9 cellular contexts compared by ENCODE assay signal in the genomic region with DNA sequence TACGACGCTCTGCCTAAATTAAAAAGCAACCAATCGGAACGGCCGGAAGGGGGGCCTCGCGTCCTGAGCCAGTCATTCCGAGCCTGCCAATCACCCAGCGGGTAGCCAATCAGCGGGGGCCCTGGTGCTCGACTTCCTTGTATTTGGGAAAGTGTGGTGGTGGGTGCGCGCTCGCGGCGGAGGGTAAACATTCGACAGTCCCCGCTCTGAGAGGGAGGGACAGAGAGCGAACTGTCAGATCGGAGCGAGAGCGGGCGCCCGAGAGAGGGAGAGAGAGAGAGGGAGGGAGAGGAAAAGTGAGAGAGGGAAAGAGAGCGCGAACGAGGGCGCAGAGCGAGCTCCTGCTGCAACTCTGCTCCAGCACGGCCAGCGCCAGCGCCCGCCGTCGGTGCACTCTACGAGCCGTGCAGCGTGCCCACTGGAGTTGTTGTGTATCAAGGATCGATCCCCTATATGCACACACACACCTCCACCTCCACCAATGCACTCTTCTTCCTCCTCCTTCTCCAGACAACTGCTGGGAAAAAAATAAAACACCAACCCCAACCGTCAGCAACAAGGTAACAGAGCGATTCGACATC. TPM values are rescaled to one million over a fixed set of nuclear protein-coding genes. Genes with fewer than 3 reads are reported as not detected.
A peak's percentile ranks its signal among the peaks of the same experiment; 100 is the strongest.
DNase-seq lines count a peak whose midpoint lies in the region; ATAC-seq and TF ChIP-seq lines count a peak whose summit lies in the region.
"Had no signal": no experiment of that assay in that cellular context is flagged by ENCODE, and none has a peak within 500 bp of the region (broad histone marks: within the 10 kb centered on the region; RNA-seq: fewer than 3 reads in every experiment).

A gene (plus strand): TSS at position 190 of the 581 bp plus-strand sequence. CDS start 1,396 bp downstream, outside the sequence.

- no peak for TF ChIP-seq CTCF in MCF 10A (IDR thresholded peaks at IDR 0.05; ENCODE audit: unreplicated experiment)
- no peak for TF ChIP-seq CTCF in mammary epithelial cell (conservative IDR thresholded peaks at IDR 0.05 in 1 of 2, IDR thresholded peaks at IDR 0.05 in 1 of 2; ENCODE audit: extremely low read depth in 1 of 2, insufficient read depth in 1 of 2, low read depth in 1 of 2, low read length in 2 of 2)
- no peak for TF ChIP-seq CTCF in astrocyte of the spinal cord (IDR thresholded peaks at IDR 0.05; ENCODE audit: low read depth, low read length)
- TF ChIP-seq CTCF in smooth muscle cell (IDR thresholded peaks at IDR 0.05; ENCODE audit: borderline replicate concordance, insufficient read depth, poor library complexity, severe bottlenecking), result no peak

- POLR2A ChIA-PET in MCF 10A (lab: Yijun Ruan, JAX), result no interaction called here

- no peaks in the 10 kb centered on the region for H3K9me3 Mint-ChIP-seq in MCF 10A (ENCODE audit: unreplicated experiment)

- no peaks in the 10 kb centered on the region for H3K36me3 ChIP-seq in mammary epithelial cell (ENCODE audit: insufficient read depth, low read length)
- H3K36me3 ChIP-seq in smooth muscle cell (ENCODE audit: low read depth), result no peaks in the 10 kb centered on the region

- H3K4me2 ChIP-seq in mammary epithelial cell (ENCODE audit: insufficient read depth, low read depth, low read length) (no peak within 1 kb of the TSS), smooth muscle cell (peak within 1 kb of the TSS; percentile 82)

- H3K36me3 Mint-ChIP-seq in MCF 10A (ENCODE audit: insufficient read depth, unreplicated experiment), result no peaks in the 10 kb centered on the region

- peaks cover 5% of the 10 kb centered on the region for H3K4me1 Mint-ChIP-seq in MCF 10A (ENCODE audit: insufficient read depth, unreplicated experiment)

- peaks cover 54% of the 10 kb centered on the region for H3K27me3 Mint-ChIP-seq in MCF 10A (ENCODE audit: insufficient read depth, unreplicated experiment)

- H3K9me3 ChIP-seq in mammary epithelial cell (replicated peaks; ENCODE audit: insufficient read depth, low read length) (peaks cover 16% of the 10 kb centered on the region), smooth muscle cell (replicated peaks; ENCODE audit: low read depth) (no peaks in the 10 kb centered on the region)

- 0% methylated on average over 3 of the region's 42 CpGs for WGBS in mammary epithelial cell (ENCODE audit: low coverage, missing lambda C conversion rate)
- 2% methylated on average over 41 of the region's 42 CpGs for WGBS in smooth muscle cell (ENCODE audit: low lambda C conversion rate)

- H4K20me1 ChIP-seq in mammary epithelial cell (ENCODE audit: insufficient read depth, low read length) (no peaks in the 10 kb centered on the region), smooth muscle cell (ENCODE audit: low read depth) (no peaks in the 10 kb centered on the region)

- H3K27ac Mint-ChIP-seq in MCF 10A (ENCODE audit: low read depth, unreplicated experiment), result no peak within 1 kb of the TSS

- DNase-seq in MCF 10A (ENCODE audit: unreplicated experiment) (no peak), mammary epithelial cell (no peak), NCI-H774 (lab: John Stamatoyannopoulos, UW) (peak; percentile 83), astrocyte of the spinal cord (ENCODE audit: low read depth, low spot score) (peak; percentile 96), iPS-NIHi7 (ENCODE audit: extremely low spot score) (peak; percentile 88), smooth muscle cell (lab: John Stamatoyannopoulos, UW; ENCODE audit: unreplicated experiment) (no peak)

- intact Hi-C loops in MCF 10A (cut with micrococcal nuclease) (no loop called here), mammary epithelial cell (cut with micrococcal nuclease) (no loop called here)

- no peaks in the 10 kb centered on the region for H3K4me1 ChIP-seq in mammary epithelial cell (ENCODE audit: insufficient read depth, low read length)
- peaks cover 17% of the 10 kb centered on the region for H3K4me1 ChIP-seq in smooth muscle cell (ENCODE audit: low read depth)

- H3F3A ChIP-seq in smooth muscle cell (ENCODE audit: low read depth), result no peaks in the 10 kb centered on the region

- H3K27ac ChIP-seq in mammary epithelial cell (ENCODE audit: insufficient read depth, low read depth, low read length) (no peak within 1 kb of the TSS), smooth muscle cell (ENCODE audit: low read depth) (no peak within 1 kb of the TSS)

- dilution Hi-C loops in mammary epithelial cell (cut with HindIII; ENCODE audit: low sequenced_read_pairs), result no loop called here

- no peak within 1 kb of the TSS for H2AFZ ChIP-seq in mammary epithelial cell (ENCODE audit: low read depth, low read length)
- H2AFZ ChIP-seq in smooth muscle cell (ENCODE audit: low read depth), result peak within 1 kb of the TSS; percentile 54

- no peak within 1 kb of the TSS for H3K4me3 ChIP-seq in mammary epithelial cell (replicated peaks in 1 of 3; ENCODE audit: insufficient read depth in 1 of 3, low read depth in 2 of 3, low read length in 3 of 3)
- peak within 1 kb of the TSS; percentile 59 for H3K4me3 ChIP-seq in astrocyte of the spinal cord (ENCODE audit: low read depth, low read length)
- peak within 1 kb of the TSS; percentile 40 for H3K4me3 ChIP-seq in smooth muscle cell

- BruUV-seq in MCF 10A (replicated peaks; lab: Mats Ljungman, UMichigan) (no TSS peak), mammary epithelial cell (replicated peaks; lab: Mats Ljungman, UMichigan) (no TSS peak)

- CTCF ChIA-PET in MCF 10A (lab: Yijun Ruan, JAX), result interaction anchor here (0.6 to 0.7 kb wide), 3 partner anchors 139 to 1878 kb away, joined by 3 to 4 read pairs (median 3); no protein-coding TSS in a partner anchor
- CTCF ChIA-PET in mammary epithelial cell (lab: Charles Lee; ENCODE audit: low non-redundant PET), result interaction anchor here (0.8 kb wide), 1 partner anchor 9 kb away, joined by 8 read pairs; no protein-coding TSS in a partner anchor

- no peak for ATAC-seq in GM19328 (IDR thresholded peaks at IDR 0.05; ENCODE audit: unreplicated experiment)
- no peak for ATAC-seq in HG02840 (IDR thresholded peaks at IDR 0.05; ENCODE audit: low FRiP score, unreplicated experiment)

- H3K9ac ChIP-seq in mammary epithelial cell (ENCODE audit: insufficient read depth, low read length), result no peak within 1 kb of the TSS
- H3K9ac ChIP-seq in smooth muscle cell (ENCODE audit: low read depth), result no peak within 1 kb of the TSS

- H3K79me2 ChIP-seq in mammary epithelial cell (ENCODE audit: insufficient read depth, low read length) (no peaks in the 10 kb centered on the region), smooth muscle cell (ENCODE audit: low read depth) (no peaks in the 10 kb centered on the region)

- peak within 1 kb of the TSS; percentile 60 for H3K4me3 Mint-ChIP-seq in MCF 10A (ENCODE audit: unreplicated experiment)

- in situ Hi-C loops in mammary epithelial cell (cut with MboI; ENCODE audit: low sequenced_read_pairs in 2 of 2) (loop anchor here in 1 of 2 donors (25.0 kb wide), 1 partner anchor 1692 kb away; no protein-coding TSS in a partner anchor), astrocyte of the spinal cord (cut with HindIII; ENCODE audit: low sequenced_read_pairs) (no loop called here)

- H3K27me3 ChIP-seq in mammary epithelial cell (ENCODE audit: insufficient read depth, low read length) (peaks cover 61% of the 10 kb centered on the region), smooth muscle cell (ENCODE audit: low read depth) (peaks cover 90% of the 10 kb centered on the region)

RNA-seq across cellular contexts. Expression of the gene that starts here (rescaled TPM):
- total RNA-seq in MCF 10A (2022), result not detected in 2 replicates
- total RNA-seq in mammary epithelial cell, result not detected
- polyA plus RNA-seq in mammary epithelial cell, result not detected
- polyA minus RNA-seq in mammary epithelial cell, result not detected
- total RNA-seq in smooth muscle cell, result not detected in 2 replicates
- not detected in 2 replicates for polyA plus RNA-seq in smooth muscle cell
- total RNA-seq: dermis microvascular lymphatic vessel endothelial cell had no signal

Comparison
In these comparisons a context has a peak if more than half of its experiments do, and no peak if none do; other contexts are left out.
1. DNase-seq: peak in NCI-H774 (single experiment), astrocyte of the spinal cord (single experiment) and iPS-NIHi7 (single experiment); none in MCF 10A (single experiment), mammary epithelial cell (single experiment) and smooth muscle cell (single experiment).
2. H3K4me3 ChIP-seq: peak in astrocyte of the spinal cord (single experiment) and smooth muscle cell (single experiment); none in mammary epithelial cell (0 of 3).